12 cellular contexts compared by ENCODE assay signal in genomic region chr1:60874703-60875102, GRCh38.
A peak's percentile ranks its signal among the peaks of the same experiment; 100 is the strongest.
DNase-seq lines count a peak whose midpoint lies in the region; ATAC-seq, FAIRE-seq and TF ChIP-seq lines count a peak whose summit lies in the region.
"Had no signal": no experiment of that assay in that cellular context is flagged by ENCODE, and none has a peak within 500 bp of the region (broad histone marks: within the 10 kb centered on the region; RNA-seq: fewer than 3 reads in every experiment).

No MANE protein-coding gene starts in this region.

- H3K18ac ChIP-seq in IMR-90 (ENCODE audit: low read depth, low read length) = no peak overlapping the region

- H4K20me1 ChIP-seq in IMR-90 (ENCODE audit: insufficient read depth, low read length) = no peaks in the 10 kb centered on the region

- no peak overlapping the region for H2BK15ac ChIP-seq in IMR-90 (ENCODE audit: low read depth, low read length)

- in situ Hi-C loops in IMR-90 (cut with MboI; ENCODE audit: low sequenced_read_pairs) = loop anchor here (25.0 kb wide), 1 partner anchor 988 kb away; no protein-coding TSS in a partner anchor
- in situ Hi-C loops in brain microvascular endothelial cell (cut with HindIII; ENCODE audit: low pct_ligation_motif_present, low sequenced_read_pairs) = no loop called here

- no peak overlapping the region for H3K27ac ChIP-seq in IMR-90 (ENCODE audit: insufficient read depth, low read length)
- no peak overlapping the region for H3K27ac ChIP-seq in brain microvascular endothelial cell

- no peak overlapping the region for H3K14ac ChIP-seq in IMR-90 (replicated peaks; ENCODE audit: low read depth, low read length)

- H3K79me1 ChIP-seq in IMR-90 (ENCODE audit: low read depth in 1 of 2, low read length in 2 of 2) = no peaks in the 10 kb centered on the region

- H3K36me3 ChIP-seq in IMR-90 (ENCODE audit: control insufficient read depth, insufficient read depth, low read length) = no peaks in the 10 kb centered on the region
- no peaks in the 10 kb centered on the region for H3K36me3 ChIP-seq in brain microvascular endothelial cell (replicated peaks)

- H2AK9ac ChIP-seq in IMR-90 (replicated peaks; ENCODE audit: low read depth, low read length, poor library complexity) = no peak overlapping the region

- dilution Hi-C loops in IMR-90 (cut with HindIII; ENCODE audit: low sequenced_read_pairs, unreplicated experiment) = no loop called here

- H3K9me3 ChIP-seq in IMR-90 (ENCODE audit: control insufficient read depth, insufficient read depth, low read length) = no peaks in the 10 kb centered on the region

- ATAC-seq in IMR-90 (ENCODE audit: low read depth) = no peak
- peak; percentile 48 for ATAC-seq in omental fat pad (ENCODE audit: low FRiP score)
- ATAC-seq in HG03457 (IDR thresholded peaks at IDR 0.05; ENCODE audit: unreplicated experiment) = no peak

- no peak for TF ChIP-seq CTCF in IMR-90 (conservative IDR thresholded peaks at IDR 0.05; ENCODE audit: low read depth, low read length)
- no peak for TF ChIP-seq CTCF in brain microvascular endothelial cell (IDR thresholded peaks at IDR 0.05; ENCODE audit: low read depth, low read length, missing control alignments)
- no peak for TF ChIP-seq CTCF in omental fat pad (IDR thresholded peaks at IDR 0.05)
- TF ChIP-seq CTCF in D721Med (IDR thresholded peaks at IDR 0.05; ENCODE audit: insufficient read depth, missing control alignments) = no peak

- no peak overlapping the region for H2BK5ac ChIP-seq in IMR-90 (ENCODE audit: low read depth, low read length, poor library complexity, severe bottlenecking)

- no peak overlapping the region for H2BK120ac ChIP-seq in IMR-90 (ENCODE audit: low read depth, low read length)

- no peak overlapping the region for H3K4me2 ChIP-seq in IMR-90 (ENCODE audit: low read depth, low read length)

- no peak overlapping the region for H2BK20ac ChIP-seq in IMR-90 (ENCODE audit: low read depth, low read length)

- H2AFZ ChIP-seq in IMR-90 (replicated peaks; ENCODE audit: low read length, poor library complexity) = no peak overlapping the region

- CTCF ChIA-PET in IMR-90 (lab: Yijun Ruan, JAX) = no interaction called here

- H3K9me1 ChIP-seq in IMR-90 (ENCODE audit: insufficient read depth, low read length) = no peaks in the 10 kb centered on the region

- TF ChIP-seq POLR2A in IMR-90 (IDR thresholded peaks at IDR 0.05; ENCODE audit: low read depth, low read length) = no peak

- H3K27me3 ChIP-seq in IMR-90 (ENCODE audit: control insufficient read depth, insufficient read depth, low read length) (no peaks in the 10 kb centered on the region), brain microvascular endothelial cell (replicated peaks) (no peaks in the 10 kb centered on the region)

- no peak overlapping the region for H3K9ac ChIP-seq in IMR-90 (ENCODE audit: low read depth, low read length)

- no peak overlapping the region for H3K4me3 ChIP-seq in IMR-90 (ENCODE audit: insufficient read depth, low read depth, low read length)
- no peak overlapping the region for H3K4me3 ChIP-seq in brain microvascular endothelial cell (ENCODE audit: low read depth, low read length)

- no peak overlapping the region for H2AK5ac ChIP-seq in IMR-90 (ENCODE audit: low read depth, low read length)

- H4K8ac ChIP-seq in IMR-90 (ENCODE audit: low read depth in 2 of 2, low read length in 2 of 2) = no peak overlapping the region

- no peak overlapping the region for H3K23ac ChIP-seq in IMR-90 (ENCODE audit: low read depth, low read length)

- H3K4ac ChIP-seq in IMR-90 (ENCODE audit: low read depth, low read length) = no peak overlapping the region

- FAIRE-seq in D721Med (lab: Jason Lieb, UNC) = no peak

- intact Hi-C loops in IMR-90 (cut with micrococcal nuclease) = no loop called here

- peak; percentile 68 for DNase-seq in EL
- DNase-seq in IMR-90 = peak; percentile 16
- DNase-seq in brain microvascular endothelial cell = peak; percentile 43
- no peak for DNase-seq in omental fat pad (ENCODE audit: low spot score)
- no peak for DNase-seq in D721Med (ENCODE audit: insufficient read length, low spot score)
- no peak for DNase-seq in GM19240 (ENCODE audit: insufficient read length, low spot score)
- DNase-seq in retina = no peak
- DNase-seq: activated effector memory CD4-positive, alpha-beta T cell treated with anti-CD3 and anti-CD28 coated beads, Interleukin-2, amount 50 U/mL, for 16 hours; GF-D8; KBM-7; NCI-H510A treated with DMSO at 0.1 percent for 48 hours had no signal

- no peak overlapping the region for H4K91ac ChIP-seq in IMR-90 (ENCODE audit: insufficient read depth, low read depth, low read length)

- no TSS peak for BruUV-seq in IMR-90 (replicated peaks; lab: Mats Ljungman, UMichigan)

- no peaks in the 10 kb centered on the region for H3K4me1 ChIP-seq in IMR-90 (ENCODE audit: control insufficient read depth, insufficient read depth, low read length)

- no peak for TF ChIP-seq RAD21 in IMR-90 (IDR thresholded peaks at IDR 0.05; ENCODE audit: low read length)

- no peak overlapping the region for H4K5ac ChIP-seq in IMR-90 (ENCODE audit: low read depth, low read length)

- H3K56ac ChIP-seq in IMR-90 (ENCODE audit: extremely low read depth, insufficient read depth, low read length) = no peak overlapping the region

- POLR2A ChIA-PET in IMR-90 (lab: Charles Lee; ENCODE audit: unreplicated experiment) = no interaction called here

- WGBS in IMR-90 (ENCODE audit: extremely low coverage in 2 of 2, insufficient read length in 1 of 2), 2 experiments = 71% methylated on average over 1 of the region's 4 CpGs; no CpG with 5 or more reads in 1 of the 2 experiments

TF ChIP-seq in IMR-90, 13 proteins besides CTCF, POLR2A, EP300 and RAD21:
- TF ChIP-seq CEBPB (IDR thresholded peaks at IDR 0.05; ENCODE audit: low read depth, low read length) (no peak), USF2 (IDR thresholded peaks at IDR 0.05; ENCODE audit: low read depth, low read length) (no peak), NFE2L2 (IDR thresholded peaks at IDR 0.05; ENCODE audit: low read depth, low read length) (no peak), MAFK (IDR thresholded peaks at IDR 0.05; ENCODE audit: low read depth, low read length) (no peak), CHD1 (IDR thresholded peaks at IDR 0.05; ENCODE audit: low read depth, low read length) (no peak)

Comparison
In these comparisons a context has a peak if more than half of its experiments do, and no peak if none do; other contexts are left out.
1. DNase-seq: peak in EL (single experiment), IMR-90 (single experiment) and brain microvascular endothelial cell (single experiment); none in omental fat pad (single experiment), D721Med (single experiment), GM19240 (single experiment) and retina (single experiment).